30 cellular contexts compared by ENCODE assay signal in genomic region chrX:47772764-47773163, GRCh38.
"Had no signal": no experiment of that assay in that cellular context is flagged by ENCODE, and none has a peak within 500 bp of the region (broad histone marks: within the 10 kb centered on the region; RNA-seq: fewer than 3 reads in every experiment).

No MANE protein-coding gene starts in this region.

- DNase-seq: hippocampal formation; kidney glomerular epithelial cell; left cardiac atrium; left lung; mesendoderm; naive B cell; ovary; posterior cingulate gyrus; retina; right cardiac atrium; stimulated activated CD4-positive, alpha-beta T cell treated with anti-CD3 and anti-CD28 coated beads, Interleukin-12 subunit alpha, Interleukin-12 subunit beta, amount 100 ng/mL, for 4 hours; stimulated activated CD4-positive, alpha-beta T cell treated with anti-CD3 and anti-CD28 coated beads, Interleukin-15, amount 100 ng/mL, for 24 hours; stimulated activated CD4-positive, alpha-beta T cell treated with anti-CD3 and anti-CD28 coated beads, Interleukin-2, amount 100 ng/mL, for 24 hours; stimulated activated CD4-positive, alpha-beta T cell treated with anti-CD3 and anti-CD28 coated beads, Interleukin-4, amount 100 ng/mL, for 1 hour; stimulated activated naive CD4-positive, alpha-beta T cell; tibial artery; trophoblast cell; upper lobe of right lung had no signal

- FAIRE-seq: keratinocyte, urothelium cell line had no signal

- H3K4me3 ChIP-seq: left lung, lung, ovary, prostate gland, skin epidermis, suprapubic skin, thoracic aorta, tibial artery, upper lobe of right lung had no signal

- H3K4me1 Mint-ChIP-seq: mesothelial cell of epicardium; naive B cell; stimulated activated effector memory CD8-positive, alpha-beta T cell treated with anti-CD3 and anti-CD28 coated beads, Interleukin-12 subunit alpha, Interleukin-12 subunit beta, amount 100 ng/mL, for 72 hours had no signal

- H3K27ac Mint-ChIP-seq: mesothelial cell of epicardium; naive B cell; natural killer cell treated with Interleukin-12 subunit alpha and Interleukin-12 subunit beta and Interleukin-15 and Interleukin-18, amount 100 ng/mL, for 72 hours; stimulated activated effector memory CD8-positive, alpha-beta T cell treated with anti-CD3 and anti-CD28 coated beads, Interleukin-12 subunit alpha, Interleukin-12 subunit beta, amount 100 ng/mL, for 72 hours; stimulated activated naive CD8-positive, alpha-beta T cell treated with anti-CD3 and anti-CD28 coated beads, Interleukin-15, Interleukin-2, amounts not matched to agents 100 ng/mL and 50 ng/mL, for 24 hours had no signal

- H3K27me3 ChIP-seq: ovary, suprapubic skin, tibial artery, upper lobe of right lung had no signal

- H3K4me1 ChIP-seq: left lung, prostate gland, suprapubic skin, tibial artery, upper lobe of right lung had no signal

- H3K9me3 Mint-ChIP-seq: natural killer cell treated with Interleukin-12 subunit alpha and Interleukin-12 subunit beta and Interleukin-15 and Interleukin-18, amount 100 ng/mL, for 72 hours had no signal

- ATAC-seq: left cardiac atrium; left lung; natural killer cell treated with Interleukin-12 subunit alpha and Interleukin-12 subunit beta and Interleukin-15 and Interleukin-18, amount 100 ng/mL, for 72 hours; right cardiac atrium; sciatic nerve; stimulated activated effector memory CD8-positive, alpha-beta T cell treated with anti-CD3 and anti-CD28 coated beads, Interleukin-12 subunit alpha, Interleukin-12 subunit beta, amount 100 ng/mL, for 72 hours; upper lobe of right lung had no signal

- H3K9me3 ChIP-seq: left lung, ovary, prostate gland, suprapubic skin, thoracic aorta, upper lobe of right lung had no signal

- H3K36me3 Mint-ChIP-seq: mesothelial cell of epicardium; stimulated activated effector memory CD8-positive, alpha-beta T cell treated with anti-CD3 and anti-CD28 coated beads, Interleukin-12 subunit alpha, Interleukin-12 subunit beta, amount 100 ng/mL, for 72 hours had no signal

- H3K4me3 Mint-ChIP-seq: mesothelial cell of epicardium; naive B cell; natural killer cell treated with Interleukin-12 subunit alpha and Interleukin-12 subunit beta and Interleukin-15 and Interleukin-18, amount 100 ng/mL, for 72 hours; stimulated activated effector memory CD8-positive, alpha-beta T cell treated with anti-CD3 and anti-CD28 coated beads, Interleukin-12 subunit alpha, Interleukin-12 subunit beta, amount 100 ng/mL, for 72 hours; stimulated activated naive CD8-positive, alpha-beta T cell treated with anti-CD3 and anti-CD28 coated beads, Interleukin-15, Interleukin-2, amounts not matched to agents 100 ng/mL and 50 ng/mL, for 24 hours had no signal

- H3K27ac ChIP-seq: left lung, ovary, prostate gland, skin epidermis, suprapubic skin, thoracic aorta, tibial artery, upper lobe of right lung had no signal

- H3K36me3 ChIP-seq: left lung, ovary, prostate gland, suprapubic skin, thoracic aorta, tibial artery, upper lobe of right lung had no signal
